Comparison of ENCODE assay signal across 2 cellular contexts in genomic region chr17:8674344-8675305, GRCh38.
TF ChIP-seq lines count a peak whose summit lies in the region.

No MANE protein-coding gene starts in this region.

TF ChIP-seq in liver, 16 proteins besides CTCF, POLR2A, EP300 and RAD21 (continued from another document):
- no peak for TF ChIP-seq ZBTB33 (IDR thresholded peaks at IDR 0.05)
- no peak for TF ChIP-seq FOXA2 (IDR thresholded peaks at IDR 0.05)
- no peak for TF ChIP-seq ATF3 (IDR thresholded peaks at IDR 0.05)
- no peak for TF ChIP-seq FOXA1 (IDR thresholded peaks at IDR 0.05)
- TF ChIP-seq YY1 (IDR thresholded peaks at IDR 0.05) = no peak
- TF ChIP-seq RXRA (IDR thresholded peaks at IDR 0.05) = peak in 1 of 2 donors; percentile 9
- TF ChIP-seq TAF1 (conservative IDR thresholded peaks at IDR 0.05) = no peak
- no peak for TF ChIP-seq EGR1 (IDR thresholded peaks at IDR 0.05; ENCODE audit: low read depth in 2 of 2)
- no peak for TF ChIP-seq GABPA (IDR thresholded peaks at IDR 0.05 in 1 of 2, conservative IDR thresholded peaks at IDR 0.05 in 1 of 2)
- peak; percentile 14 for TF ChIP-seq SP1 (IDR thresholded peaks at IDR 0.05)
- peak; percentile 50 for TF ChIP-seq NR2F2 (IDR thresholded peaks at IDR 0.05)

TF ChIP-seq in HepG2, 621 proteins besides CTCF, POLR2A, EP300 and RAD21 (continued from another document):
- TF ChIP-seq RNF219 (CRISPR knock-in tag; IDR thresholded peaks at IDR 0.05) = no peak
- no peak for TF ChIP-seq ZNF800 (CRISPR knock-in tag; IDR thresholded peaks at IDR 0.05)
- no peak for TF ChIP-seq HIC2 (CRISPR knock-in tag; IDR thresholded peaks at IDR 0.05; ENCODE audit: low read depth)
- no peak for TF ChIP-seq THAP8 (CRISPR knock-in tag; IDR thresholded peaks at IDR 0.05; ENCODE audit: borderline replicate concordance)
- TF ChIP-seq ZNF792 (CRISPR knock-in tag; IDR thresholded peaks at IDR 0.05) = no peak
- TF ChIP-seq SP4 (CRISPR knock-in tag; IDR thresholded peaks at IDR 0.05) = no peak
- no peak for TF ChIP-seq ZBED4 (CRISPR knock-in tag; IDR thresholded peaks at IDR 0.05; ENCODE audit: borderline replicate concordance)
- TF ChIP-seq ZEB1 (IDR thresholded peaks at IDR 0.05; ENCODE audit: insufficient replicate concordance, low read depth) = no peak
- TF ChIP-seq SNAPC5 (CRISPR knock-in tag; IDR thresholded peaks at IDR 0.05; ENCODE audit: borderline replicate concordance) = no peak
- no peak for TF ChIP-seq GZF1 (CRISPR knock-in tag; IDR thresholded peaks at IDR 0.05)
- TF ChIP-seq TEAD2 (CRISPR knock-in tag; IDR thresholded peaks at IDR 0.05) = no peak
- TF ChIP-seq POGK (CRISPR knock-in tag; conservative IDR thresholded peaks at IDR 0.05) = no peak
- no peak for TF ChIP-seq ZNF788 (CRISPR knock-in tag; IDR thresholded peaks at IDR 0.05; ENCODE audit: borderline replicate concordance)
